8 cellular contexts compared by ENCODE assay signal in genomic region chrX:40154853-40155616, GRCh38. TPM values are rescaled to one million over a fixed set of nuclear protein-coding genes. Genes with fewer than 3 reads are reported as not detected.
A peak's percentile ranks its signal among the peaks of the same experiment; 100 is the strongest.
DNase-seq lines count a peak whose midpoint lies in the region; ATAC-seq and TF ChIP-seq lines count a peak whose summit lies in the region.

No MANE protein-coding gene starts in this region.

- peak; percentile 14 for TF ChIP-seq POLR2A in NB4 (IDR thresholded peaks at IDR 0.05; ENCODE audit: extremely low read depth, insufficient read length)

- no peak for TF ChIP-seq CTCF in NB4 (IDR thresholded peaks at IDR 0.05; ENCODE audit: low read depth, low read length)
- no peak for TF ChIP-seq CTCF in WTC11 (IDR thresholded peaks at IDR 0.05)
- TF ChIP-seq CTCF in fibroblast of pulmonary artery (IDR thresholded peaks at IDR 0.05; ENCODE audit: low read length, missing control alignments) = no peak
- no peak for TF ChIP-seq CTCF in neutrophil (IDR thresholded peaks at IDR 0.05)

- peaks cover 55 to 64% of the 10 kb centered on the region in 2 experiments for H3K4me1 ChIP-seq in neutrophil (ENCODE audit: control insufficient read depth in 1 of 2, insufficient read depth in 1 of 2, low read depth in 1 of 2, low read length in 1 of 2)

- H3K36me3 ChIP-seq in neutrophil = no peaks in the 10 kb centered on the region

- peaks cover 20% of the 10 kb centered on the region for H3K27me3 Mint-ChIP-seq in WTC11 (ENCODE audit: low read depth)

- DNase-seq in NB4 (ENCODE audit: low read depth) = peak; percentile 95
- peak; percentile 50 for DNase-seq in WTC11 (ENCODE audit: low spot score)
- DNase-seq in fibroblast of pulmonary artery (ENCODE audit: low read depth) = peak; percentile 61
- DNase-seq in stimulated activated CD4-positive, alpha-beta T cell treated with anti-CD3 and anti-CD28 coated beads, Interleukin-2, amount 100 ng/mL, for 24 hours = no peak

- ATAC-seq in WTC11 (no peak), HG03280 (IDR thresholded peaks at IDR 0.05; ENCODE audit: unreplicated experiment) (no peak), HG03378 (IDR thresholded peaks at IDR 0.05; ENCODE audit: unreplicated experiment) (no peak)

- H3K36me3 Mint-ChIP-seq in WTC11 = no peaks in the 10 kb centered on the region; the same call in 1 of the 2 replicates

- peak overlapping the region; percentile 89 for H3K4me3 Mint-ChIP-seq in WTC11

- H3K9me3 ChIP-seq in neutrophil = no peaks in the 10 kb centered on the region

- H3K9me3 Mint-ChIP-seq in WTC11 = no peaks in the 10 kb centered on the region

- CTCF ChIA-PET in WTC11 (lab: Charles Lee) = interaction anchor here (0.6 to 2.2 kb wide), 4 partner anchors 10 to 67 kb away, joined by 4 to 6 read pairs (median 4); partner anchors contain the start of gene BCOR

- POLR2A ChIA-PET in WTC11 (lab: Charles Lee) = interaction anchor here (0.5 to 7.4 kb wide), 4 partner anchors 13 to 1176 kb away, joined by 3 to 58 read pairs (median 6); partner anchors contain the start of gene BCOR

- H3K4me3 ChIP-seq in GM08714 (ENCODE audit: low read length) (peak overlapping the region; percentile 33; the same call in 1 of the 2 replicates), NB4 (ENCODE audit: low read depth, low read length) (peak overlapping the region; percentile 59), fibroblast of pulmonary artery (replicated peaks; ENCODE audit: low read depth, low read length) (peak overlapping the region; percentile 38), neutrophil (ENCODE audit: low read depth in 1 of 2, low read length in 1 of 2) (peak overlapping the region; percentile 62 to 68)

- no peaks in the 10 kb centered on the region for H3K27me3 ChIP-seq in neutrophil

- peak overlapping the region; percentile 73 for H3K27ac ChIP-seq in neutrophil

- peaks cover 30% of the 10 kb centered on the region for H3K4me1 Mint-ChIP-seq in WTC11

- H3K27ac Mint-ChIP-seq in WTC11 = peak overlapping the region; percentile 97

TF ChIP-seq in WTC11, 78 proteins besides CTCF, POLR2A, EP300 and RAD21:
- TF ChIP-seq KAT7 (CRISPR knock-in tag; IDR thresholded peaks at IDR 0.05; ENCODE audit: borderline replicate concordance) (no peak), TP53 (CRISPR knock-in tag; IDR thresholded peaks at IDR 0.05) (no peak), ZNF396 (CRISPR knock-in tag; IDR thresholded peaks at IDR 0.05; ENCODE audit: borderline replicate concordance) (no peak), GTF2I (CRISPR knock-in tag; conservative IDR thresholded peaks at IDR 0.05) (no peak), ZSCAN18 (CRISPR knock-in tag; IDR thresholded peaks at IDR 0.05) (no peak), USF1 (CRISPR knock-in tag; IDR thresholded peaks at IDR 0.05) (no peak), RELA (CRISPR knock-in tag; IDR thresholded peaks at IDR 0.05; ENCODE audit: borderline replicate concordance) (no peak), ZNF317 (CRISPR knock-in tag; IDR thresholded peaks at IDR 0.05; ENCODE audit: borderline replicate concordance, low read depth) (no peak), HMGXB4 (CRISPR knock-in tag; IDR thresholded peaks at IDR 0.05) (no peak), SOX15 (CRISPR knock-in tag; IDR thresholded peaks at IDR 0.05) (no peak), SP1 (CRISPR knock-in tag; conservative IDR thresholded peaks at IDR 0.05) (no peak), ETV6 (CRISPR knock-in tag; IDR thresholded peaks at IDR 0.05) (no peak), CREB1 (CRISPR knock-in tag; IDR thresholded peaks at IDR 0.05) (no peak), GABPB1 (CRISPR knock-in tag; IDR thresholded peaks at IDR 0.05) (no peak), FOXJ3 (CRISPR knock-in tag; IDR thresholded peaks at IDR 0.05; ENCODE audit: borderline replicate concordance) (no peak), RORB (CRISPR knock-in tag; IDR thresholded peaks at IDR 0.05) (no peak), FOXP1 (CRISPR knock-in tag; IDR thresholded peaks at IDR 0.05; ENCODE audit: borderline replicate concordance) (no peak), NFATC4 (CRISPR knock-in tag; IDR thresholded peaks at IDR 0.05) (no peak)
- TF ChIP-seq, protein P1, sequence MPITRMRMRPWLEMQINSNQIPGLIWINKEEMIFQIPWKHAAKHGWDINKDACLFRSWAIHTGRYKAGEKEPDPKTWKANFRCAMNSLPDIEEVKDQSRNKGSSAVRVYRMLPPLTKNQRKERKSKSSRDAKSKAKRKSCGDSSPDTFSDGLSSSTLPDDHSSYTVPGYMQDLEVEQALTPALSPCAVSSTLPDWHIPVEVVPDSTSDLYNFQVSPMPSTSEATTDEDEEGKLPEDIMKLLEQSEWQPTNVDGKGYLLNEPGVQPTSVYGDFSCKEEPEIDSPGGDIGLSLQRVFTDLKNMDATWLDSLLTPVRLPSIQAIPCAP (CRISPR knock-in tag; IDR thresholded peaks at IDR 0.05) = no peak
- TF ChIP-seq, protein P2, sequence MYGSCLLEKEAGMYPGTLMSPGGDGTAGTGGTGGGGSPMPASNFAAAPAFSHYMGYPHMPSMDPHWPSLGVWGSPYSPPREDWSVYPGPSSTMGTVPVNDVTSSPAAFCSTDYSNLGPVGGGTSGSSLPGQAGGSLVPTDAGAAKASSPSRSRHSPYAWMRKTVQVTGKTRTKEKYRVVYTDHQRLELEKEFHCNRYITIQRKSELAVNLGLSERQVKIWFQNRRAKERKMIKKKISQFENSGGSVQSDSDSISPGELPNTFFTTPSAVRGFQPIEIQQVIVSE (CRISPR knock-in tag; IDR thresholded peaks at IDR 0.05; ENCODE audit: borderline replicate concordance) = no peak

RNA-seq across cellular contexts. Expression of gene BCOR, which starts 57.3 kb away (rescaled TPM):
- total RNA-seq in WTC11 (2021) = 41.1 to 44.5 TPM (median 43.1 TPM) in 3 replicates

Comparison
In these comparisons a context has a peak if more than half of its experiments do, and no peak if none do; other contexts are left out.
1. DNase-seq: peak in NB4 (single experiment), WTC11 (single experiment) and fibroblast of pulmonary artery (single experiment); none in stimulated activated CD4-positive, alpha-beta T cell treated with anti-CD3 and anti-CD28 coated beads, Interleukin-2, amount 100 ng/mL, for 24 hours (0 of 2).
2. Peak in every context shown above with its lines, with median percentiles within 50 percentile points of each other: H3K4me3 ChIP-seq.